2 cellular contexts compared by ENCODE assay signal in genomic region chr22:20199906-20200305, GRCh38.
A peak's percentile ranks its signal among the peaks of the same experiment; 100 is the strongest.
TF ChIP-seq lines count a peak whose summit lies in the region.

No MANE protein-coding gene starts in this region.

TF ChIP-seq in K562, 482 proteins besides CTCF, POLR2A, EP300 and RAD21 (continues in another document):
- no peak for TF ChIP-seq MAFG (tag; conservative IDR thresholded peaks at IDR 0.05)
- TF ChIP-seq ARID1B (IDR thresholded peaks at IDR 0.05): no peak
- TF ChIP-seq CHD7 (IDR thresholded peaks at IDR 0.05; ENCODE audit: low read depth, low read length): peak; percentile 45
- TF ChIP-seq, protein P1, sequence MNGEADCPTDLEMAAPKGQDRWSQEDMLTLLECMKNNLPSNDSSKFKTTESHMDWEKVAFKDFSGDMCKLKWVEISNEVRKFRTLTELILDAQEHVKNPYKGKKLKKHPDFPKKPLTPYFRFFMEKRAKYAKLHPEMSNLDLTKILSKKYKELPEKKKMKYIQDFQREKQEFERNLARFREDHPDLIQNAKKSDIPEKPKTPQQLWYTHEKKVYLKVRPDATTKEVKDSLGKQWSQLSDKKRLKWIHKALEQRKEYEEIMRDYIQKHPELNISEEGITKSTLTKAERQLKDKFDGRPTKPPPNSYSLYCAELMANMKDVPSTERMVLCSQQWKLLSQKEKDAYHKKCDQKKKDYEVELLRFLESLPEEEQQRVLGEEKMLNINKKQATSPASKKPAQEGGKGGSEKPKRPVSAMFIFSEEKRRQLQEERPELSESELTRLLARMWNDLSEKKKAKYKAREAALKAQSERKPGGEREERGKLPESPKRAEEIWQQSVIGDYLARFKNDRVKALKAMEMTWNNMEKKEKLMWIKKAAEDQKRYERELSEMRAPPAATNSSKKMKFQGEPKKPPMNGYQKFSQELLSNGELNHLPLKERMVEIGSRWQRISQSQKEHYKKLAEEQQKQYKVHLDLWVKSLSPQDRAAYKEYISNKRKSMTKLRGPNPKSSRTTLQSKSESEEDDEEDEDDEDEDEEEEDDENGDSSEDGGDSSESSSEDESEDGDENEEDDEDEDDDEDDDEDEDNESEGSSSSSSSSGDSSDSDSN (IDR thresholded peaks at IDR 0.05; ENCODE audit: borderline replicate concordance in 1 of 2, low read depth in 2 of 2, low read length in 2 of 2): no peak

TF ChIP-seq in GM23338, 12 proteins besides CTCF, POLR2A, EP300 and RAD21:
- TF ChIP-seq POLR2AphosphoS5 (IDR thresholded peaks at IDR 0.05; ENCODE audit: low read depth): no peak
- TF ChIP-seq CREB1 (CRISPR knock-in tag; IDR thresholded peaks at IDR 0.05; ENCODE audit: low read depth): no peak
- TF ChIP-seq JUNB (IDR thresholded peaks at IDR 0.05; ENCODE audit: unreplicated experiment): no peak
- TF ChIP-seq, protein P2, sequence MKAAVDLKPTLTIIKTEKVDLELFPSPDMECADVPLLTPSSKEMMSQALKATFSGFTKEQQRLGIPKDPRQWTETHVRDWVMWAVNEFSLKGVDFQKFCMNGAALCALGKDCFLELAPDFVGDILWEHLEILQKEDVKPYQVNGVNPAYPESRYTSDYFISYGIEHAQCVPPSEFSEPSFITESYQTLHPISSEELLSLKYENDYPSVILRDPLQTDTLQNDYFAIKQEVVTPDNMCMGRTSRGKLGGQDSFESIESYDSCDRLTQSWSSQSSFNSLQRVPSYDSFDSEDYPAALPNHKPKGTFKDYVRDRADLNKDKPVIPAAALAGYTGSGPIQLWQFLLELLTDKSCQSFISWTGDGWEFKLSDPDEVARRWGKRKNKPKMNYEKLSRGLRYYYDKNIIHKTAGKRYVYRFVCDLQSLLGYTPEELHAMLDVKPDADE (IDR thresholded peaks at IDR 0.05): no peak
- TF ChIP-seq, protein P3, sequence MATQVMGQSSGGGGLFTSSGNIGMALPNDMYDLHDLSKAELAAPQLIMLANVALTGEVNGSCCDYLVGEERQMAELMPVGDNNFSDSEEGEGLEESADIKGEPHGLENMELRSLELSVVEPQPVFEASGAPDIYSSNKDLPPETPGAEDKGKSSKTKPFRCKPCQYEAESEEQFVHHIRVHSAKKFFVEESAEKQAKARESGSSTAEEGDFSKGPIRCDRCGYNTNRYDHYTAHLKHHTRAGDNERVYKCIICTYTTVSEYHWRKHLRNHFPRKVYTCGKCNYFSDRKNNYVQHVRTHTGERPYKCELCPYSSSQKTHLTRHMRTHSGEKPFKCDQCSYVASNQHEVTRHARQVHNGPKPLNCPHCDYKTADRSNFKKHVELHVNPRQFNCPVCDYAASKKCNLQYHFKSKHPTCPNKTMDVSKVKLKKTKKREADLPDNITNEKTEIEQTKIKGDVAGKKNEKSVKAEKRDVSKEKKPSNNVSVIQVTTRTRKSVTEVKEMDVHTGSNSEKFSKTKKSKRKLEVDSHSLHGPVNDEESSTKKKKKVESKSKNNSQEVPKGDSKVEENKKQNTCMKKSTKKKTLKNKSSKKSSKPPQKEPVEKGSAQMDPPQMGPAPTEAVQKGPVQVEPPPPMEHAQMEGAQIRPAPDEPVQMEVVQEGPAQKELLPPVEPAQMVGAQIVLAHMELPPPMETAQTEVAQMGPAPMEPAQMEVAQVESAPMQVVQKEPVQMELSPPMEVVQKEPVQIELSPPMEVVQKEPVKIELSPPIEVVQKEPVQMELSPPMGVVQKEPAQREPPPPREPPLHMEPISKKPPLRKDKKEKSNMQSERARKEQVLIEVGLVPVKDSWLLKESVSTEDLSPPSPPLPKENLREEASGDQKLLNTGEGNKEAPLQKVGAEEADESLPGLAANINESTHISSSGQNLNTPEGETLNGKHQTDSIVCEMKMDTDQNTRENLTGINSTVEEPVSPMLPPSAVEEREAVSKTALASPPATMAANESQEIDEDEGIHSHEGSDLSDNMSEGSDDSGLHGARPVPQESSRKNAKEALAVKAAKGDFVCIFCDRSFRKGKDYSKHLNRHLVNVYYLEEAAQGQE (IDR thresholded peaks at IDR 0.05; ENCODE audit: unreplicated experiment): no peak
- no peak for TF ChIP-seq EZH2 (IDR thresholded peaks at IDR 0.05; ENCODE audit: low read depth, unreplicated experiment)
- TF ChIP-seq NANOG (IDR thresholded peaks at IDR 0.05; ENCODE audit: borderline replicate concordance): no peak
- no peak for TF ChIP-seq STAT1 (IDR thresholded peaks at IDR 0.05; ENCODE audit: unreplicated experiment)
- TF ChIP-seq ZNF331 (CRISPR knock-in tag; IDR thresholded peaks at IDR 0.05; ENCODE audit: low read depth): no peak
- TF ChIP-seq, protein P4, sequence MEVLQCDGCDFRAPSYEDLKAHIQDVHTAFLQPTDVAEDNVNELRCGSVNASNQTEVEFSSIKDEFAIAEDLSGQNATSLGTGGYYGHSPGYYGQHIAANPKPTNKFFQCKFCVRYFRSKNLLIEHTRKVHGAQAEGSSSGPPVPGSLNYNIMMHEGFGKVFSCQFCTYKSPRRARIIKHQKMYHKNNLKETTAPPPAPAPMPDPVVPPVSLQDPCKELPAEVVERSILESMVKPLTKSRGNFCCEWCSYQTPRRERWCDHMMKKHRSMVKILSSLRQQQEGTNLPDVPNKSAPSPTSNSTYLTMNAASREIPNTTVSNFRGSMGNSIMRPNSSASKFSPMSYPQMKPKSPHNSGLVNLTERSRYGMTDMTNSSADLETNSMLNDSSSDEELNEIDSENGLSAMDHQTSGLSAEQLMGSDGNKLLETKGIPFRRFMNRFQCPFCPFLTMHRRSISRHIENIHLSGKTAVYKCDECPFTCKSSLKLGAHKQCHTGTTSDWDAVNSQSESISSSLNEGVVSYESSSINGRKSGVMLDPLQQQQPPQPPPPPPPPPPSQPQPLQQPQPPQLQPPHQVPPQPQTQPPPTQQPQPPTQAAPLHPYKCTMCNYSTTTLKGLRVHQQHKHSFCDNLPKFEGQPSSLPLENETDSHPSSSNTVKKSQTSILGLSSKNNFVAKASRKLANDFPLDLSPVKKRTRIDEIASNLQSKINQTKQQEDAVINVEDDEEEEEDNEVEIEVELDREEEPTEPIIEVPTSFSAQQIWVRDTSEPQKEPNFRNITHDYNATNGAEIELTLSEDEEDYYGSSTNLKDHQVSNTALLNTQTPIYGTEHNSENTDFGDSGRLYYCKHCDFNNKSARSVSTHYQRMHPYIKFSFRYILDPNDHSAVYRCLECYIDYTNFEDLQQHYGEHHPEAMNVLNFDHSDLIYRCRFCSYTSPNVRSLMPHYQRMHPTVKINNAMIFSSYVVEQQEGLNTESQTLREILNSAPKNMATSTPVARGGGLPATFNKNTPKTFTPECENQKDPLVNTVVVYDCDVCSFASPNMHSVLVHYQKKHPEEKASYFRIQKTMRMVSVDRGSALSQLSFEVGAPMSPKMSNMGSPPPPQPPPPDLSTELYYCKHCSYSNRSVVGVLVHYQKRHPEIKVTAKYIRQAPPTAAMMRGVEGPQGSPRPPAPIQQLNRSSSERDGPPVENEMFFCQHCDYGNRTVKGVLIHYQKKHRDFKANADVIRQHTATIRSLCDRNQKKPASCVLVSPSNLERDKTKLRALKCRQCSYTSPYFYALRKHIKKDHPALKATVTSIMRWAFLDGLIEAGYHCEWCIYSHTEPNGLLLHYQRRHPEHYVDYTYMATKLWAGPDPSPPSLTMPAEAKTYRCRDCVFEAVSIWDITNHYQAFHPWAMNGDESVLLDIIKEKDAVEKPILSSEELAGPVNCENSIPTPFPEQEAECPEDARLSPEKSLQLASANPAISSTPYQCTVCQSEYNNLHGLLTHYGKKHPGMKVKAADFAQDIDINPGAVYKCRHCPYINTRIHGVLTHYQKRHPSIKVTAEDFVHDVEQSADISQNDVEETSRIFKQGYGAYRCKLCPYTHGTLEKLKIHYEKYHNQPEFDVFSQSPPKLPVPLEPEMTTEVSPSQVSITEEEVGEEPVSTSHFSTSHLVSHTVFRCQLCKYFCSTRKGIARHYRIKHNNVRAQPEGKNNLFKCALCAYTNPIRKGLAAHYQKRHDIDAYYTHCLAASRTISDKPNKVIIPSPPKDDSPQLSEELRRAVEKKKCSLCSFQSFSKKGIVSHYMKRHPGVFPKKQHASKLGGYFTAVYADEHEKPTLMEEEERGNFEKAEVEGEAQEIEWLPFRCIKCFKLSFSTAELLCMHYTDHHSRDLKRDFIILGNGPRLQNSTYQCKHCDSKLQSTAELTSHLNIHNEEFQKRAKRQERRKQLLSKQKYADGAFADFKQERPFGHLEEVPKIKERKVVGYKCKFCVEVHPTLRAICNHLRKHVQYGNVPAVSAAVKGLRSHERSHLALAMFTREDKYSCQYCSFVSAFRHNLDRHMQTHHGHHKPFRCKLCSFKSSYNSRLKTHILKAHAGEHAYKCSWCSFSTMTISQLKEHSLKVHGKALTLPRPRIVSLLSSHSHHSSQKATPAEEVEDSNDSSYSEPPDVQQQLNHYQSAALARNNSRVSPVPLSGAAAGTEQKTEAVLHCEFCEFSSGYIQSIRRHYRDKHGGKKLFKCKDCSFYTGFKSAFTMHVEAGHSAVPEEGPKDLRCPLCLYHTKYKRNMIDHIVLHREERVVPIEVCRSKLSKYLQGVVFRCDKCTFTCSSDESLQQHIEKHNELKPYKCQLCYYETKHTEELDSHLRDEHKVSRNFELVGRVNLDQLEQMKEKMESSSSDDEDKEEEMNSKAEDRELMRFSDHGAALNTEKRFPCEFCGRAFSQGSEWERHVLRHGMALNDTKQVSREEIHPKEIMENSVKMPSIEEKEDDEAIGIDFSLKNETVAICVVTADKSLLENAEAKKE (CRISPR knock-in tag; IDR thresholded peaks at IDR 0.05): no peak
- no peak for TF ChIP-seq ZNF114 (CRISPR knock-in tag; IDR thresholded peaks at IDR 0.05)
- TF ChIP-seq EZH2phosphoT487 (IDR thresholded peaks at IDR 0.05; ENCODE audit: unreplicated experiment): no peak
